ENCODE assay signal across 30 cellular contexts in genomic region chr20:63396300-63396699, GRCh38. TPM values are rescaled to one million over a fixed set of nuclear protein-coding genes. Genes with fewer than 3 reads are reported as not detected.
"Had no signal": no experiment of that assay in that cellular context is flagged by ENCODE, and none has a peak within 500 bp of the region (broad histone marks: within the 10 kb centered on the region; RNA-seq: fewer than 3 reads in every experiment).

No MANE protein-coding gene starts in this region.

- H3K4me3 ChIP-seq: stomach, suprapubic skin, testis, thoracic aorta, thyroid gland, tibial artery, tibial nerve, transverse colon, upper lobe of left lung, upper lobe of right lung, uterus, vagina had no signal

- ATAC-seq: stimulated activated effector memory CD8-positive, alpha-beta T cell treated with anti-CD3 and anti-CD28 coated beads, Interleukin-12 subunit alpha, Interleukin-12 subunit beta, amount 100 ng/mL, for 72 hours; stimulated activated memory B cell treated with anti-CD40 and anti-IgM and Interleukin-4, amounts not matched to agents 10 μg/mL and 1 μg/mL and 100 μg/mL, for 72 hours; stimulated activated naive B cell treated with anti-CD40 and anti-IgM and Interleukin-4, amounts not matched to agents 10 μg/mL and 1 μg/mL and 100 μg/mL, for 72 hours; stimulated activated naive CD8-positive, alpha-beta T cell treated with anti-CD3 and anti-CD28 coated beads, Interleukin-15, amount 100 ng/mL, for 72 hours; stimulated activated naive CD8-positive, alpha-beta T cell treated with anti-CD3 and anti-CD28 coated beads, Interleukin-15, Interleukin-2, amounts not matched to agents 100 U/mL and 50 U/mL, for 24 hours; upper lobe of right lung had no signal

- DNase-seq: stimulated activated CD4-positive, alpha-beta T cell treated with anti-CD3 and anti-CD28 coated beads, Interleukin-2, amount 100 ng/mL, for 48 hours; stimulated activated CD4-positive, alpha-beta T cell treated with anti-CD3 and anti-CD28 coated beads, Interleukin-4, amount 100 ng/mL, for 1 hour; stimulated activated CD4-positive, alpha-beta T cell treated with anti-CD3 and anti-CD28 coated beads, Interleukin-4, amount 100 ng/mL, for 24 hours; stimulated activated CD4-positive, alpha-beta T cell treated with anti-CD3 and anti-CD28 coated beads, Interleukin-4, amount 100 ng/mL, for 4 hours; stimulated activated CD8-positive, alpha-beta memory T cell treated with anti-CD3 and anti-CD28 coated beads, Interleukin-4, amount 100 ng/mL, for 48 hours; stimulated activated naive B cell treated with anti-CD40 and anti-IgM and Interleukin-4, amounts not matched to agents 10 μg/mL and 1 μg/mL and 100 μg/mL, for 72 hours; stimulated activated naive CD4-positive, alpha-beta T cell; stimulated activated naive CD4-positive, alpha-beta T cell treated with Interleukin-2 at 50 U/mL for 16 hours; stimulated activated naive CD8-positive, alpha-beta T cell treated with anti-CD3 and anti-CD28 coated beads, Interleukin-15, amount 100 ng/mL, for 72 hours; stimulated activated naive CD8-positive, alpha-beta T cell treated with anti-CD3 and anti-CD28 coated beads, Interleukin-15, Interleukin-2, amounts not matched to agents 100 U/mL and 50 U/mL, for 24 hours; stomach; substantia nigra; testis; thyroid gland; tibial artery; transverse colon; trophoblast cell; upper lobe of right lung; uterus had no signal

- FAIRE-seq: urothelium cell line had no signal

- H3K4me1 ChIP-seq: testis, thyroid gland, tibial artery, tibial nerve, transverse colon, upper lobe of left lung, upper lobe of right lung, uterus, vagina had no signal

- H3K27me3 ChIP-seq: testis, thyroid gland, upper lobe of left lung, uterus, vagina had no signal

- H3K9me3 ChIP-seq: suprapubic skin, testis, thyroid gland, transverse colon, upper lobe of left lung, upper lobe of right lung, uterus, vagina had no signal

- H3K27ac ChIP-seq: stomach, suprapubic skin, testis, thoracic aorta, thyroid gland, tibial artery, tibial nerve, transverse colon, upper lobe of left lung, upper lobe of right lung, uterus, vagina had no signal

- H3K36me3 ChIP-seq: stomach, suprapubic skin, thoracic aorta, thyroid gland, tibial artery, tibial nerve, transverse colon, upper lobe of left lung, upper lobe of right lung, uterus, vagina had no signal

RNA-seq across cellular contexts. Expression of gene CHRNA4, which starts 35.2 kb away (rescaled TPM):
- total RNA-seq: subcutaneous adipose tissue, suprapubic skin, thoracic aorta, ureter had no signal
- polyA plus RNA-seq: urinary bladder had no signal
